ENCODE assay signal across 16 cellular contexts in genomic region chr22:39068033-39068785, GRCh38. TPM values are rescaled to one million over a fixed set of nuclear protein-coding genes. Genes with fewer than 3 reads are reported as not detected.
DNase-seq lines count a peak whose midpoint lies in the region; ATAC-seq and TF ChIP-seq lines count a peak whose summit lies in the region.
"Had no signal": no experiment of that assay in that cellular context is flagged by ENCODE, and none has a peak within 500 bp of the region (broad histone marks: within the 10 kb centered on the region; RNA-seq: fewer than 3 reads in every experiment).

No MANE protein-coding gene starts in this region.

- H3K27me3 Mint-ChIP-seq in GM23338 (ENCODE audit: insufficient read depth, low read depth, poor library complexity), result peaks cover 7% of the 10 kb centered on the region
- no peaks in the 10 kb centered on the region for H3K27me3 Mint-ChIP-seq in stimulated activated naive CD8-positive, alpha-beta T cell treated with anti-CD3 and anti-CD28 coated beads, Interleukin-15, amount 100 ng/mL, for 72 hours
- H3K27me3 Mint-ChIP-seq: naive B cell had no signal

- H3K36me3 Mint-ChIP-seq in GM23338 (ENCODE audit: low read depth), result no peaks in the 10 kb centered on the region
- H3K36me3 Mint-ChIP-seq: naive B cell had no signal

- no peaks in the 10 kb centered on the region for H3K79me2 ChIP-seq in GM23338 (replicated peaks; ENCODE audit: insufficient read depth)

- H3K27ac ChIP-seq in C4-2B (peak overlapping the region; percentile 9; the same call in 1 of the 2 replicates), GM23338 (ENCODE audit: low read depth) (no peak overlapping the region)
- H3K27ac ChIP-seq: coronary artery, right atrium auricular region had no signal

- H3F3A ChIP-seq in GM23338 (replicated peaks; ENCODE audit: low read depth), result no peaks in the 10 kb centered on the region

- H3K4me3 ChIP-seq in GM23338 (no peak overlapping the region), choroid plexus epithelial cell (ENCODE audit: low read depth, low read length) (no peak overlapping the region)
- H3K4me3 ChIP-seq: coronary artery, right atrium auricular region had no signal

- H3K9me3 Mint-ChIP-seq in GM23338, result no peaks in the 10 kb centered on the region; the same call in 2 of the 3 replicates
- H3K9me3 Mint-ChIP-seq in stimulated activated naive CD8-positive, alpha-beta T cell treated with anti-CD3 and anti-CD28 coated beads, Interleukin-15, amount 100 ng/mL, for 72 hours, result no peaks in the 10 kb centered on the region
- H3K9me3 Mint-ChIP-seq: activated T-cell treated with anti-CD3 and anti-CD28 coated beads, Interleukin-2, amount 50 U/mL, for 4 hours had no signal

- ATAC-seq in GM23338 (peak; percentile 38; the same call in 1 of the 3 replicates), HG02798 (IDR thresholded peaks at IDR 0.05; ENCODE audit: poor library complexity, unreplicated experiment) (no peak)
- ATAC-seq in stimulated activated naive CD8-positive, alpha-beta T cell treated with anti-CD3 and anti-CD28 coated beads, Interleukin-15, amount 100 ng/mL, for 72 hours, result no peak
- ATAC-seq: activated T-cell treated with anti-CD3 and anti-CD28 coated beads, Interleukin-2, amount 50 U/mL, for 4 hours; esophagus mucosa; left lobe of liver had no signal

- no peaks in the 10 kb centered on the region for H4K20me1 ChIP-seq in GM23338 (replicated peaks; ENCODE audit: insufficient read depth)

- DNase-seq in GM23338 (ENCODE audit: low spot score) (no peak), choroid plexus epithelial cell (ENCODE audit: low read depth) (no peak)
- DNase-seq in stimulated activated naive CD8-positive, alpha-beta T cell treated with anti-CD3 and anti-CD28 coated beads, Interleukin-15, amount 100 ng/mL, for 72 hours, result no peak
- DNase-seq in activated CD4-positive, alpha-beta T cell treated with anti-CD3 and anti-CD28 coated beads, Interleukin-2, amount 50 U/mL, for 1 hour, result no peak
- DNase-seq: activated T-cell treated with anti-CD3 and anti-CD28 coated beads, Interleukin-2, amount 50 U/mL, for 4 hours; amniotic stem cell; naive B cell; NCI-H1417; NCI-H345; T-helper 1 cell had no signal

- H3K27me3 ChIP-seq in GM23338 (ENCODE audit: insufficient read depth), result no peaks in the 10 kb centered on the region
- H3K27me3 ChIP-seq: right atrium auricular region had no signal

- TF ChIP-seq CTCF in C4-2B (conservative IDR thresholded peaks at IDR 0.05) (no peak; the same call in 1 of the 2 replicates), GM23338 (conservative IDR thresholded peaks at IDR 0.05; ENCODE audit: low read depth in 2 of 2) (peak in 1 of 2 experiments; percentile 43; a peak in 2 of 4 replicates), choroid plexus epithelial cell (conservative IDR thresholded peaks at IDR 0.05; ENCODE audit: low read depth, low read length) (peak; percentile 8)

- H3K36me3 ChIP-seq in GM23338 (ENCODE audit: insufficient read depth), result no peaks in the 10 kb centered on the region
- H3K36me3 ChIP-seq: right atrium auricular region had no signal

- no peak overlapping the region for H3K4me2 ChIP-seq in GM23338

- H3K4me1 ChIP-seq in GM23338 (ENCODE audit: insufficient read depth), result peaks cover 9% of the 10 kb centered on the region; the same call in 1 of the 2 replicates
- H3K4me1 ChIP-seq: right atrium auricular region had no signal

- no peak overlapping the region for H3K4me3 Mint-ChIP-seq in GM23338
- H3K4me3 Mint-ChIP-seq in stimulated activated naive CD8-positive, alpha-beta T cell treated with anti-CD3 and anti-CD28 coated beads, Interleukin-15, amount 100 ng/mL, for 72 hours, result no peak overlapping the region
- H3K4me3 Mint-ChIP-seq: activated T-cell treated with anti-CD3 and anti-CD28 coated beads, Interleukin-2, amount 50 U/mL, for 4 hours; naive B cell had no signal

- peaks cover 20% of the 10 kb centered on the region for H3K4me1 Mint-ChIP-seq in GM23338
- H3K4me1 Mint-ChIP-seq in stimulated activated naive CD8-positive, alpha-beta T cell treated with anti-CD3 and anti-CD28 coated beads, Interleukin-15, amount 100 ng/mL, for 72 hours, result peaks cover 10% of the 10 kb centered on the region

- no peaks in the 10 kb centered on the region for H3K9me2 ChIP-seq in GM23338 (ENCODE audit: insufficient read depth)

- H3K27ac Mint-ChIP-seq in GM23338, result no peak overlapping the region
- peak overlapping the region in 1 of 2 donors; percentile 49 for H3K27ac Mint-ChIP-seq in stimulated activated naive CD8-positive, alpha-beta T cell treated with anti-CD3 and anti-CD28 coated beads, Interleukin-15, amount 100 ng/mL, for 72 hours

- no peak overlapping the region; the same call in 1 of the 2 replicates for H2AFZ ChIP-seq in GM23338

TF ChIP-seq in GM23338, 12 proteins besides CTCF, POLR2A, EP300 and RAD21 (continues in another document):
- TF ChIP-seq ETS1 (IDR thresholded peaks at IDR 0.05) (no peak), REST (IDR thresholded peaks at IDR 0.05; ENCODE audit: unreplicated experiment) (no peak), JUNB (IDR thresholded peaks at IDR 0.05; ENCODE audit: unreplicated experiment) (no peak), EZH2phosphoT487 (IDR thresholded peaks at IDR 0.05; ENCODE audit: unreplicated experiment) (no peak), STAT1 (IDR thresholded peaks at IDR 0.05; ENCODE audit: unreplicated experiment) (no peak)

RNA-seq across cellular contexts. Expression of gene APOBEC3G, which starts 8.9 kb away (rescaled TPM):
- total RNA-seq in GM23338 (2014; rRNA removed; shearing (Covaris generic)), result 2.6 and 3.3 TPM in 2 replicates
- polyA plus RNA-seq in GM23338 (2016; fragmentation: Nextera tagmentation; extraction: Ambion mirVana), result 1.8 and 2.1 TPM in 2 replicates

RNA-seq across cellular contexts. Expression of gene APOBEC3F, which starts 27.5 kb away (rescaled TPM):
- total RNA-seq in GM23338 (2014; rRNA removed; shearing (Covaris generic)), result 3.4 and 4.7 TPM in 2 replicates
- 3.4 and 3.5 TPM in 2 replicates for polyA plus RNA-seq in GM23338 (2016; fragmentation: Nextera tagmentation; extraction: Ambion mirVana)

RNA-seq across cellular contexts. Expression of gene APOBEC3H, which starts 28.8 kb away (rescaled TPM):
- not detected in 2 replicates for total RNA-seq in GM23338 (2014; rRNA removed; shearing (Covaris generic))
- polyA plus RNA-seq in GM23338 (2016; fragmentation: Nextera tagmentation; extraction: Ambion mirVana), result not detected in 2 replicates
- total RNA-seq: esophagus mucosa, left lobe of liver had no signal

RNA-seq across cellular contexts. Expression of gene APOBEC3D, which starts 47.3 kb away (rescaled TPM):
- total RNA-seq in GM23338 (2014; rRNA removed; shearing (Covaris generic)), result 3.4 and 4.3 TPM in 2 replicates
- 6.7 and 9.4 TPM in 2 replicates for polyA plus RNA-seq in GM23338 (2016; fragmentation: Nextera tagmentation; extraction: Ambion mirVana)

RNA-seq across cellular contexts. Expression of gene APOBEC3C, which starts 54.2 kb away (rescaled TPM):
- total RNA-seq in GM23338 (2014; rRNA removed; shearing (Covaris generic)), result 5.0 and 7.0 TPM in 2 replicates
- 49.2 and 49.3 TPM in 2 replicates for polyA plus RNA-seq in GM23338 (2016; fragmentation: Nextera tagmentation; extraction: Ambion mirVana)
